ENCODE assay signal across 8 cellular contexts in genomic region chr1:185044387-185044786, GRCh38. TPM values are rescaled to one million over a fixed set of nuclear protein-coding genes. Genes with fewer than 3 reads are reported as not detected.
A peak's percentile ranks its signal among the peaks of the same experiment; 100 is the strongest.
DNase-seq lines count a peak whose midpoint lies in the region; ATAC-seq and TF ChIP-seq lines count a peak whose summit lies in the region.

No MANE protein-coding gene starts in this region.

- WGBS in H9 (ENCODE audit: extremely low coverage, insufficient read length, low lambda C conversion rate) = no CpG with 5 or more reads among the region's 8 CpGs

- no peaks in the 10 kb centered on the region for H3K27me3 ChIP-seq in Karpas-422 (ENCODE audit: low read length)
- H3K27me3 ChIP-seq in H9 (ENCODE audit: insufficient read depth, low read length) = peaks cover 2% of the 10 kb centered on the region; the same call in 1 of the 2 replicates

- H2BK5ac ChIP-seq in H9 (ENCODE audit: insufficient read length, low read length) = no peak overlapping the region

- H4K5ac ChIP-seq in H9 (ENCODE audit: insufficient read length, low read depth, low read length) = no peak overlapping the region

- peak overlapping the region in 5 of 7 donors; percentile 83 to 94 (median 91) for H3K27ac Mint-ChIP-seq in CD14-positive monocyte
- H3K27ac Mint-ChIP-seq in central memory CD8-positive, alpha-beta T cell (ENCODE audit: low read depth) = peak overlapping the region; percentile 71
- H3K27ac Mint-ChIP-seq in neural crest cell (ENCODE audit: unreplicated experiment) = no peak overlapping the region
- no peak overlapping the region for H3K27ac Mint-ChIP-seq in H9

- no peaks in the 10 kb centered on the region for H3K79me1 ChIP-seq in H9 (ENCODE audit: insufficient read depth, low read depth, low read length, poor library complexity, severe bottlenecking)

- no peak for ATAC-seq in central memory CD8-positive, alpha-beta T cell (replicated peaks; ENCODE audit: extremely low read depth, poor library complexity, severe bottlenecking)

- H3K4me3 Mint-ChIP-seq in CD14-positive monocyte (peak overlapping the region; percentile 97 to 98), neural crest cell (peak overlapping the region; percentile 89), H9 (peak overlapping the region in 1 of 2 experiments; percentile 85; a peak in 3 of 5 replicates)
- peak overlapping the region; percentile 96 for H3K4me3 Mint-ChIP-seq in central memory CD8-positive, alpha-beta T cell

- no peak overlapping the region for H3K4me3 ChIP-seq in Karpas-422 (ENCODE audit: low read length)

- no peak overlapping the region for H4K91ac ChIP-seq in H9 (ENCODE audit: insufficient read length, low read depth, low read length)

- H3K4ac ChIP-seq in H9 (ENCODE audit: low read depth, low read length) = no peak overlapping the region

- H4K20me1 ChIP-seq in Karpas-422 (ENCODE audit: insufficient read depth, low read depth, low read length) (peaks cover 31% of the 10 kb centered on the region), H9 (ENCODE audit: control insufficient read depth, insufficient read depth, insufficient read length) (no peaks in the 10 kb centered on the region)

- H2BK12ac ChIP-seq in H9 (ENCODE audit: insufficient read length, low read depth, low read length) = no peak overlapping the region

- H3K23ac ChIP-seq in H9 (ENCODE audit: insufficient read length, low read depth, low read length) = no peak overlapping the region

- peaks cover 44% of the 10 kb centered on the region for H3K4me1 Mint-ChIP-seq in CD14-positive monocyte
- H3K4me1 Mint-ChIP-seq in central memory CD8-positive, alpha-beta T cell = peaks cover 37% of the 10 kb centered on the region
- peaks cover 31% of the 10 kb centered on the region for H3K4me1 Mint-ChIP-seq in neural crest cell
- peaks cover 29 to 31% of the 10 kb centered on the region in 2 experiments for H3K4me1 Mint-ChIP-seq in H9

- H3K36me3 ChIP-seq in Karpas-422 (ENCODE audit: insufficient read depth, low read length) = no peaks in the 10 kb centered on the region

- peaks cover 4 to 7% of the 10 kb centered on the region in 2 donors for H3K36me3 Mint-ChIP-seq in CD14-positive monocyte
- H3K36me3 Mint-ChIP-seq in central memory CD8-positive, alpha-beta T cell (ENCODE audit: insufficient read depth) = peaks cover 4% of the 10 kb centered on the region
- H3K36me3 Mint-ChIP-seq in neural crest cell (ENCODE audit: low read depth) = no peaks in the 10 kb centered on the region
- H3K36me3 Mint-ChIP-seq in H9 (ENCODE audit: insufficient read depth in 1 of 3, low read depth in 3 of 3) = peaks cover 0 to 9% (median 4%) of the 10 kb centered on the region in 3 experiments; a peak in 3 of 7 replicates

- H3K4me1 ChIP-seq in Karpas-422 (ENCODE audit: low read length) (peaks cover 21% of the 10 kb centered on the region), H9 (ENCODE audit: insufficient read depth, low read length) (peaks cover 3% of the 10 kb centered on the region; the same call in 1 of the 2 replicates)

- H2BK20ac ChIP-seq in H9 (ENCODE audit: low read depth, low read length, poor library complexity, severe bottlenecking) = no peak overlapping the region

- H3K27me3 Mint-ChIP-seq in CD14-positive monocyte (ENCODE audit: low read depth in 3 of 3) (peaks cover 0 to 2% (median 1%) of the 10 kb centered on the region in 3 donors), neural crest cell (ENCODE audit: low read depth) (no peaks in the 10 kb centered on the region), H9 (ENCODE audit: low read depth) (peaks cover 20% of the 10 kb centered on the region)
- no peaks in the 10 kb centered on the region for H3K27me3 Mint-ChIP-seq in central memory CD8-positive, alpha-beta T cell

- no peak overlapping the region for H3K56ac ChIP-seq in H9 (ENCODE audit: insufficient read length, low read depth, low read length)

- no peak overlapping the region for H2AK5ac ChIP-seq in H9 (ENCODE audit: insufficient read length, low read length)

- no peak for TF ChIP-seq CTCF in CD14-positive monocyte (IDR thresholded peaks at IDR 0.05)
- TF ChIP-seq CTCF in neural crest cell (conservative IDR thresholded peaks at IDR 0.05) = no peak
- TF ChIP-seq CTCF in H9 (conservative IDR thresholded peaks at IDR 0.05) = no peak

- H3K14ac ChIP-seq in H9 (ENCODE audit: insufficient read depth, low read length) = no peak overlapping the region

- intact Hi-C loops in CD14-positive monocyte (cut with micrococcal nuclease) = loop anchor here in 1 of 2 donors (5.0 kb wide), 1 partner anchor 113 kb away; the partner anchor contains the start of genes SWT1 and TRMT1L

- no peaks in the 10 kb centered on the region for H3K9me3 ChIP-seq in Karpas-422 (ENCODE audit: low read length)
- no peaks in the 10 kb centered on the region for H3K9me3 ChIP-seq in H9 (ENCODE audit: control insufficient read depth, low read depth, low read length)

- H2AFZ ChIP-seq in Karpas-422 (ENCODE audit: low read length) (0 out of 2 replicates have a peak overlapping the region, but pooled peaks have one; percentile 87), H9 (ENCODE audit: low read length) (no peak overlapping the region)

- H3K4me2 ChIP-seq in Karpas-422 (ENCODE audit: low read depth, low read length, poor library complexity, severe bottlenecking) (no peak overlapping the region), H9 (ENCODE audit: insufficient read depth, insufficient read length, low read length) (no peak overlapping the region)

- no peak overlapping the region for H2BK15ac ChIP-seq in H9 (ENCODE audit: low read depth, low read length)

- peaks cover 0 to 3% (median 0%) of the 10 kb centered on the region in 7 donors for H3K9me3 Mint-ChIP-seq in CD14-positive monocyte
- H3K9me3 Mint-ChIP-seq in central memory CD8-positive, alpha-beta T cell = no peaks in the 10 kb centered on the region
- no peaks in the 10 kb centered on the region for H3K9me3 Mint-ChIP-seq in neural crest cell
- peaks cover 0 to 4% of the 10 kb centered on the region in 2 experiments; a peak in 1 of 5 replicates for H3K9me3 Mint-ChIP-seq in H9

- H2BK120ac ChIP-seq in H9 (ENCODE audit: low read depth, low read length, poor library complexity, severe bottlenecking) = no peak overlapping the region

- H3K79me2 ChIP-seq in Karpas-422 (ENCODE audit: low read length) = peaks cover 30% of the 10 kb centered on the region
- H3K79me2 ChIP-seq in H9 (ENCODE audit: insufficient read depth, low read length) = peaks cover 16% of the 10 kb centered on the region

- no peak overlapping the region for H4K8ac ChIP-seq in H9 (replicated peaks; ENCODE audit: insufficient read length, low read depth, low read length)

- H3K27ac ChIP-seq in Karpas-422 (ENCODE audit: low read length) (no peak overlapping the region), H9 (ENCODE audit: insufficient read length, low read depth, low read length) (no peak overlapping the region)

- H3K23me2 ChIP-seq in H9 (ENCODE audit: insufficient read length, low read depth, low read length, poor library complexity, severe bottlenecking) = peaks cover 3% of the 10 kb centered on the region

- no peak overlapping the region for H3K9ac ChIP-seq in Karpas-422 (ENCODE audit: low read length)
- no peak overlapping the region for H3K9ac ChIP-seq in H9 (ENCODE audit: extremely low read depth, insufficient read length, low read length)

- H3K18ac ChIP-seq in H9 (ENCODE audit: insufficient read length, low read depth, low read length) = no peak overlapping the region

- no peak for DNase-seq in CD14-positive monocyte (ENCODE audit: low spot score)
- no peak for DNase-seq in Karpas-422
- DNase-seq in central memory CD8-positive, alpha-beta T cell (ENCODE audit: low spot score in 2 of 2) = no peak
- no peak for DNase-seq in neural crest cell (ENCODE audit: low read depth, low spot score)
- DNase-seq in H4 (ENCODE audit: low spot score) = no peak
- DNase-seq in H9 = no peak
- no peak for DNase-seq in NCI-H2029 (lab: John Stamatoyannopoulos, UW)
- no peak for DNase-seq in Kasumi-1 (lab: John Stamatoyannopoulos, UW)

- no peak overlapping the region for H3T11ph ChIP-seq in H9 (ENCODE audit: low read length)

- H3K9me2 ChIP-seq in Karpas-422 (replicated peaks; ENCODE audit: insufficient read depth, low read length) = no peaks in the 10 kb centered on the region

RNA-seq across cellular contexts. Expression of gene RNF2, which starts 1.0 kb away (rescaled TPM):
- polyA plus RNA-seq in CD14-positive monocyte = 10 to 100 TPM; 19.3 to 25.2 TPM
- total RNA-seq in Karpas-422 (2014; rRNA removed; shearing (Covaris generic); ENCODE audit: low replicate concordance) = 30.4 and 31.7 TPM in 2 replicates
- total RNA-seq in neural crest cell (44.0 and 47.1 TPM in 2 replicates), H9 (2021) (75.3 and 77.0 TPM in 2 replicates)
- total RNA-seq in H4 (2014; rRNA removed; shearing (Covaris generic)) = 12.8 and 18.5 TPM in 2 replicates

Comparison
In these comparisons a context has a peak if more than half of its experiments do, and no peak if none do; other contexts are left out.
1. H3K27ac Mint-ChIP-seq: peak in CD14-positive monocyte (5 of 7) and central memory CD8-positive, alpha-beta T cell (single experiment); none in neural crest cell (single experiment) and H9 (0 of 3).